In genomic region chr15:70319466-70319865, GRCh38 we compare ENCODE assay signal across 8 cellular contexts.
DNase-seq lines count a peak whose midpoint lies in the region; ATAC-seq and TF ChIP-seq lines count a peak whose summit lies in the region.

No MANE protein-coding gene starts in this region.

- H3K4me1 ChIP-seq in gastroesophageal sphincter: peaks cover 4 to 65% (median 39%) of the 10 kb centered on the region in 3 donors
- H3K4me1 ChIP-seq in body of pancreas: peaks cover 3% of the 10 kb centered on the region

- ATAC-seq in GM21447 (IDR thresholded peaks at IDR 0.05; ENCODE audit: unreplicated experiment) (peak; percentile 89), HG03354 (IDR thresholded peaks at IDR 0.05; ENCODE audit: poor library complexity, severe bottlenecking, unreplicated experiment) (peak; percentile 88), gastroesophageal sphincter (no peak), body of pancreas (no peak)

- WGBS in gastroesophageal sphincter (ENCODE audit: low coverage in 1 of 2), 2 donors: 80 to 85% methylated on average over 2 to 4 of the region's 4 CpGs
- WGBS in body of pancreas, 2 donors: 77 to 87% methylated on average over 4 of the region's 4 CpGs

- H3K4me3 ChIP-seq in GM12865 (ENCODE audit: low read depth, low read length) (peak overlapping the region; percentile 21), gastroesophageal sphincter (no peak overlapping the region), body of pancreas (no peak overlapping the region)

- no peak overlapping the region for H3K4me3 Mint-ChIP-seq in activated CD4-positive, alpha-beta memory T cell treated with anti-CD3 and anti-CD28 coated beads for 36 hours

- TF ChIP-seq EP300 in gastroesophageal sphincter (IDR thresholded peaks at IDR 0.05): no peak

- H3K36me3 ChIP-seq in gastroesophageal sphincter (no peaks in the 10 kb centered on the region), body of pancreas (replicated peaks in 1 of 2; ENCODE audit: insufficient read depth in 1 of 2, low read depth in 2 of 2) (no peaks in the 10 kb centered on the region)

- TF ChIP-seq POLR2A in gastroesophageal sphincter (IDR thresholded peaks at IDR 0.05) (no peak), body of pancreas (IDR thresholded peaks at IDR 0.05) (no peak)

- H3K27me3 Mint-ChIP-seq in activated CD4-positive, alpha-beta memory T cell treated with anti-CD3 and anti-CD28 coated beads for 36 hours: no peaks in the 10 kb centered on the region

- H3K27ac ChIP-seq in gastroesophageal sphincter (peak overlapping the region in 3 of 4 donors; percentile 22 to 60 (median 27)), body of pancreas (no peak overlapping the region)

- H3K27me3 ChIP-seq in gastroesophageal sphincter (no peaks in the 10 kb centered on the region), body of pancreas (no peaks in the 10 kb centered on the region)

- no peaks in the 10 kb centered on the region for H3K9me3 Mint-ChIP-seq in activated CD4-positive, alpha-beta memory T cell treated with anti-CD3 and anti-CD28 coated beads for 36 hours

- no peaks in the 10 kb centered on the region for H3K4me1 Mint-ChIP-seq in activated CD4-positive, alpha-beta memory T cell treated with anti-CD3 and anti-CD28 coated beads for 36 hours (ENCODE audit: low read depth)

- H3K9me3 ChIP-seq in gastroesophageal sphincter (no peaks in the 10 kb centered on the region), body of pancreas (no peaks in the 10 kb centered on the region)

- DNase-seq in GM12865 (ENCODE audit: low read depth): peak; percentile 87
- DNase-seq in DMS53 treated with DMSO at 0.1 percent for 48 hours (lab: John Stamatoyannopoulos, UW; ENCODE audit: unreplicated experiment): no peak
- DNase-seq in body of pancreas: no peak
- no peak for DNase-seq in activated CD4-positive, alpha-beta memory T cell treated with anti-CD3 and anti-CD28 coated beads for 36 hours
- DNase-seq in NCI-H82 treated with DMSO at 0.1 percent for 48 hours (lab: John Stamatoyannopoulos, UW; ENCODE audit: unreplicated experiment): no peak

- CTCF ChIA-PET in activated CD4-positive, alpha-beta memory T cell treated with anti-CD3 and anti-CD28 coated beads for 36 hours (lab: Charles Lee): no interaction called here

- intact Hi-C loops in body of pancreas (cut with DNase I): no loop called here
- intact Hi-C loops in activated CD4-positive, alpha-beta memory T cell treated with anti-CD3 and anti-CD28 coated beads for 36 hours (cut with micrococcal nuclease): no loop called here

- no peaks in the 10 kb centered on the region for H3K36me3 Mint-ChIP-seq in activated CD4-positive, alpha-beta memory T cell treated with anti-CD3 and anti-CD28 coated beads for 36 hours

- H3K27ac Mint-ChIP-seq in activated CD4-positive, alpha-beta memory T cell treated with anti-CD3 and anti-CD28 coated beads for 36 hours: no peak overlapping the region

- TF ChIP-seq CTCF in GM12865 (IDR thresholded peaks at IDR 0.05; ENCODE audit: insufficient read depth, low read depth, low read length, missing control alignments) (no peak), gastroesophageal sphincter (IDR thresholded peaks at IDR 0.05) (no peak), body of pancreas (IDR thresholded peaks at IDR 0.05) (no peak)

- POLR2A ChIA-PET in activated CD4-positive, alpha-beta memory T cell treated with anti-CD3 and anti-CD28 coated beads for 36 hours (lab: Charles Lee): no interaction called here

Comparison
In these comparisons a context has a peak if more than half of its experiments do, and no peak if none do; other contexts are left out.
1. ATAC-seq: peak in GM21447 (single experiment) and HG03354 (single experiment); none in gastroesophageal sphincter (single experiment) and body of pancreas (single experiment).
2. H3K27ac ChIP-seq: peak in gastroesophageal sphincter (3 of 4); none in body of pancreas (0 of 4).